ENCODE assay signal across 2 cellular contexts in genomic region chr6:152459245-152459644, GRCh38.
TF ChIP-seq lines count a peak whose summit lies in the region.

No MANE protein-coding gene starts in this region.

TF ChIP-seq in HCT116, 20 proteins besides CTCF, POLR2A, EP300 and RAD21:
- TF ChIP-seq POLR2AphosphoS5 (IDR thresholded peaks at IDR 0.05; ENCODE audit: low read depth, low read length) (no peak), EGR1 (IDR thresholded peaks at IDR 0.05; ENCODE audit: low read depth) (no peak), CBX3 (IDR thresholded peaks at IDR 0.05; ENCODE audit: low read depth) (no peak), FOSL1 (IDR thresholded peaks at IDR 0.05; ENCODE audit: low read depth) (no peak), TCF7L2 (IDR thresholded peaks at IDR 0.05; ENCODE audit: borderline replicate concordance, extremely low read depth, insufficient read depth, insufficient read length) (no peak), REST (IDR thresholded peaks at IDR 0.05; ENCODE audit: low read depth) (no peak), YY1 (IDR thresholded peaks at IDR 0.05; ENCODE audit: extremely low read depth, insufficient replicate concordance, low read depth, low read length) (no peak), MAX (IDR thresholded peaks at IDR 0.05) (no peak), ATF3 (IDR thresholded peaks at IDR 0.05) (no peak), SRF (IDR thresholded peaks at IDR 0.05; ENCODE audit: low read depth) (no peak), EZH2phosphoT487 (IDR thresholded peaks at IDR 0.05; ENCODE audit: borderline replicate concordance) (no peak), ZFX (IDR thresholded peaks at IDR 0.05) (no peak), CEBPB (IDR thresholded peaks at IDR 0.05; ENCODE audit: low read depth) (no peak), SP1 (IDR thresholded peaks at IDR 0.05; ENCODE audit: low read depth) (no peak), ZBTB33 (IDR thresholded peaks at IDR 0.05; ENCODE audit: extremely low read depth, insufficient replicate concordance, low read length) (no peak), ZNF274 (IDR thresholded peaks at IDR 0.05; ENCODE audit: low read depth, low read length) (no peak), JUND (IDR thresholded peaks at IDR 0.05) (no peak)

TF ChIP-seq in endothelial cell of umbilical vein, 7 proteins besides CTCF, POLR2A, EP300 and RAD21:
- TF ChIP-seq FOS (IDR thresholded peaks at IDR 0.05; ENCODE audit: borderline replicate concordance, insufficient read depth, low read length): no peak
- TF ChIP-seq JUN (IDR thresholded peaks at IDR 0.05; ENCODE audit: borderline replicate concordance, insufficient read depth, insufficient read length, low read depth): no peak
- no peak for TF ChIP-seq MYC (IDR thresholded peaks at IDR 0.05; ENCODE audit: low read depth, low read length)
- TF ChIP-seq EZH2 (IDR thresholded peaks at IDR 0.05; ENCODE audit: borderline replicate concordance, low read depth, low read length, severe bottlenecking): no peak
- no peak for TF ChIP-seq POLR2AphosphoS5 (IDR thresholded peaks at IDR 0.05; ENCODE audit: insufficient read depth, low read depth, low read length)
- TF ChIP-seq GATA2 (IDR thresholded peaks at IDR 0.05; ENCODE audit: insufficient read depth, insufficient read length, low read depth, low read length): no peak
- TF ChIP-seq MAX (IDR thresholded peaks at IDR 0.05; ENCODE audit: insufficient read depth, insufficient read length): no peak
TF ChIP-seq in endothelial cell of umbilical vein: peak in this region for 0.
